17 cellular contexts compared by ENCODE assay signal in the genomic region with DNA sequence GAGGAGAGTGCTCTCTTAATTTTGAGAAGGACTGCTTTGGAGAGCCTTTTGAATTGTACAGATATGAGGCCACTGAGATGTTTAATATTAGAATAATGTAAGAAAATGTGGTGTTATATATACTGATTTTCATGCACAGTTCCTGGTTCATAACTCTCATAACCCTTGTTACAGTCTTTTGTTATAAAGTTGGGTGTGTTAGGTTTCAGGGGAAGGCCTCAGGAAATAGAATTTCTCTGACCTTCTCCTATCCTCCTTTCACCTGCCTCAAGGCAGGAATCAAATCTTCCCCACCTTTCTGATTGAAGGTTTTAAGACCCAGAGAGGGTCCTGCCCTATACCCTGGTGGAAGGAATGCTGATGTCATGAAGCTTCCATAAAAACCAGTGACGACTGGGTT.
A peak's percentile ranks its signal among the peaks of the same experiment; 100 is the strongest.
DNase-seq lines count a peak whose midpoint lies in the region; ATAC-seq, FAIRE-seq and TF ChIP-seq lines count a peak whose summit lies in the region.
"Had no signal": no experiment of that assay in that cellular context is flagged by ENCODE, and none has a peak within 500 bp of the region (broad histone marks: within the 10 kb centered on the region; RNA-seq: fewer than 3 reads in every experiment).

No MANE protein-coding gene starts in this region.

- H3K27me3 ChIP-seq in BJ (ENCODE audit: control insufficient read depth, insufficient read depth, low read length) (no peaks in the 10 kb centered on the region), transverse colon (no peaks in the 10 kb centered on the region), pancreas (no peaks in the 10 kb centered on the region)
- H3K27me3 ChIP-seq: BLaER1 had no signal

- no peak overlapping the region for H3K4me3 ChIP-seq in BJ (ENCODE audit: low read depth, low read length)
- H3K4me3 ChIP-seq in epithelial cell of proximal tubule (ENCODE audit: low read depth, low read length): no peak overlapping the region
- no peak overlapping the region for H3K4me3 ChIP-seq in transverse colon
- no peak overlapping the region for H3K4me3 ChIP-seq in pancreas
- H3K4me3 ChIP-seq: BLaER1, GM23248 had no signal

- TF ChIP-seq CTCF in BJ (IDR thresholded peaks at IDR 0.05; ENCODE audit: insufficient read depth, low read depth, low read length) (0 out of 2 replicates have a peak, but pooled peaks have one; percentile 2), epithelial cell of proximal tubule (conservative IDR thresholded peaks at IDR 0.05; ENCODE audit: low read depth, low read length) (peak; percentile 17), mesothelial cell of epicardium (IDR thresholded peaks at IDR 0.05; ENCODE audit: unreplicated experiment) (peak; percentile 15), transverse colon (IDR thresholded peaks at IDR 0.05) (no peak), pancreas (IDR thresholded peaks at IDR 0.05) (no peak)

- no peaks in the 10 kb centered on the region for H3K36me3 ChIP-seq in BJ (ENCODE audit: control insufficient read depth, insufficient read depth, low read length)
- H3K36me3 ChIP-seq in transverse colon: no peaks in the 10 kb centered on the region
- no peaks in the 10 kb centered on the region for H3K36me3 ChIP-seq in pancreas
- H3K36me3 ChIP-seq: BLaER1 had no signal

- H3K9me3 ChIP-seq in transverse colon (no peaks in the 10 kb centered on the region), pancreas (no peaks in the 10 kb centered on the region)
- H3K9me3 ChIP-seq: BLaER1 had no signal

- CTCF ChIA-PET in BJ (lab: Yijun Ruan, JAX): no interaction called here

- POLR2A ChIA-PET in BJ (lab: Charles Lee): no interaction called here

- H3K4me1 Mint-ChIP-seq in mesothelial cell of epicardium: peaks cover 45% of the 10 kb centered on the region
- H3K4me1 Mint-ChIP-seq: CD14-positive monocyte; CD4-positive, alpha-beta memory T cell had no signal

- no peak for TF ChIP-seq POLR2A in transverse colon (IDR thresholded peaks at IDR 0.05)

- intact Hi-C loops in transverse colon (cut with DNase I; ENCODE audit: low total_unique reads) (no loop called here), pancreas (cut with DNase I) (no loop called here)

- no peak overlapping the region for H3K4me3 Mint-ChIP-seq in mesothelial cell of epicardium
- H3K4me3 Mint-ChIP-seq: CD14-positive monocyte; CD4-positive, alpha-beta memory T cell had no signal

- 20 to 57% methylated on average over 1 of the region's 1 CpG for WGBS in transverse colon (ENCODE audit: low coverage in 1 of 2), 2 donors
- 64 to 85% methylated on average over 1 of the region's 1 CpG for WGBS in pancreas, 2 donors

- no peaks in the 10 kb centered on the region for H3K9me3 Mint-ChIP-seq in mesothelial cell of epicardium

- no peaks in the 10 kb centered on the region for H3K36me3 Mint-ChIP-seq in mesothelial cell of epicardium
- H3K36me3 Mint-ChIP-seq: CD14-positive monocyte; CD4-positive, alpha-beta memory T cell had no signal

- no peak for ATAC-seq in pancreas

- no peak overlapping the region for H3K27ac Mint-ChIP-seq in mesothelial cell of epicardium
- H3K27ac Mint-ChIP-seq: CD4-positive, alpha-beta memory T cell had no signal

- in situ Hi-C loops in transverse colon (cut with MboI; ENCODE audit: low pct_ligation_motif_present in 1 of 4, low pct_unique_long_range_greater_than_20kb in 1 of 4, low sequenced_read_pairs in 3 of 4): no loop called here

- DNase-seq in BJ (ENCODE audit: low read depth) (no peak), epithelial cell of proximal tubule (ENCODE audit: low read depth) (no peak), mesothelial cell of epicardium (ENCODE audit: low spot score in 2 of 2, unreplicated experiment in 2 of 2) (no peak), transverse colon (no peak), pancreas (no peak), NCI-H2029 treated with DMSO at 0.1 percent for 48 hours (lab: John Stamatoyannopoulos, UW) (no peak), DMS79 treated with DMSO at 0.1 percent for 48 hours (lab: John Stamatoyannopoulos, UW) (no peak), DMS 273 (lab: John Stamatoyannopoulos, UW; ENCODE audit: unreplicated experiment) (no peak)
- DNase-seq: CD4-positive, alpha-beta memory T cell; DMS 273 treated with DMSO at 0.1 percent for 48 hours; GDM1; GM23248; HCEC 1CT had no signal

- H3K4me1 ChIP-seq in transverse colon: peaks cover 4 to 50% (median 17%) of the 10 kb centered on the region in 4 donors
- H3K4me1 ChIP-seq in pancreas: no peaks in the 10 kb centered on the region
- H3K4me1 ChIP-seq: BLaER1 had no signal

- peaks cover 16% of the 10 kb centered on the region for H3K27me3 Mint-ChIP-seq in mesothelial cell of epicardium (ENCODE audit: low read depth)

- no peak for FAIRE-seq in pancreas (lab: Jason Lieb, UNC)
- FAIRE-seq: GM12892, GM18507 had no signal

- peak overlapping the region in 3 of 4 donors; percentile 28 to 69 (median 65) for H3K27ac ChIP-seq in transverse colon
- no peak overlapping the region for H3K27ac ChIP-seq in pancreas
- H3K27ac ChIP-seq: BLaER1, GM23248 had no signal

- TF ChIP-seq EP300 in transverse colon (IDR thresholded peaks at IDR 0.05; ENCODE audit: low read depth): no peak

Comparison
In these comparisons a context has a peak if more than half of its experiments do, and no peak if none do; other contexts are left out.
1. CTCF ChIP-seq: peak in BJ (single experiment), epithelial cell of proximal tubule (single experiment) and mesothelial cell of epicardium (single experiment); none in transverse colon (0 of 5) and pancreas (0 of 4).
2. H3K27ac ChIP-seq: peak in transverse colon (3 of 4); none in pancreas (0 of 4).